In the genomic region with DNA sequence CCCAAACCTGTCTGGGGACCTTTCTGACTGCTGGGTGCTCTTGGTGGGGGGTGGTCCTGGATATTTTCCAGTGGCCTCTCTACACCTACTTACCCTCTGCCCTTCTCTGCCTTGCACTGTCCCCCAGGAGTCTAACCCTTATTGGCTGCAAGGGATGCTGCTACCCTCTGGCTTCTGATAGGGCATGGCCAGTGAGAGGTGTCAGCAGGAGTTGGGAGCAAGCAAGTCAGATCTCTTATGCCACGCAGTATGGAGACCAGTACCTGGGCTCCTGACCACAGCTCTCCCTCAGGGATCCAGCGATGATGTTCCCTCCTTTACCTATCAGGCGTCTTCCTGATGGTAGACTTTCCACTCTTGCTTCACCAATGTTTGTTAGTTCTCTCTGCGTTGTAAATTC, we compare ENCODE assay signal across 15 cellular contexts.
A peak's percentile ranks its signal among the peaks of the same experiment; 100 is the strongest.
DNase-seq lines count a peak whose midpoint lies in the region; ATAC-seq and TF ChIP-seq lines count a peak whose summit lies in the region.
"Had no signal": no experiment of that assay in that cellular context is flagged by ENCODE, and none has a peak within 500 bp of the region (broad histone marks: within the 10 kb centered on the region; RNA-seq: fewer than 3 reads in every experiment).

No MANE protein-coding gene starts in this region.

- CTCF ChIA-PET in WTC11 (lab: Charles Lee) = no interaction called here

- H3K36me3 ChIP-seq in KOPT-K1 (ENCODE audit: insufficient read depth, low read length) = no peaks in the 10 kb centered on the region

- DNase-seq in activated T-cell treated with anti-CD3 and anti-CD28 coated beads, Interleukin-2, amount 50 U/mL, for 72 hours = no peak
- no peak for DNase-seq in activated T-cell treated with anti-CD3 and anti-CD28 coated beads, Interleukin-2, amount 50 U/mL, for 1 hour
- DNase-seq in stimulated activated naive CD8-positive, alpha-beta T cell treated with anti-CD3 and anti-CD28 coated beads, Interleukin-15, Interleukin-2, amounts not matched to agents 100 U/mL and 50 U/mL, for 24 hours = no peak
- DNase-seq in activated CD8-positive, alpha-beta memory T cell treated with anti-CD3 and anti-CD28 coated beads, Interleukin-2, amount 50 U/mL, for 48 hours = no peak
- no peak for DNase-seq in WTC11 (ENCODE audit: low spot score)
- DNase-seq in T-helper 9 cell = no peak
- DNase-seq: AML-193, KBM-7, NCI-H1092, NCI-H446 treated with DMSO at 0.1 percent for 48 hours, NCI-H748 treated with DMSO at 0.1 percent for 48 hours, Right ventricle myocardium superior had no signal

- H3K36me3 Mint-ChIP-seq in activated T-cell treated with anti-CD3 and anti-CD28 coated beads, Interleukin-2, amount 50 U/mL, for 72 hours (ENCODE audit: insufficient read depth in 2 of 2) = peaks cover 0 to 1% of the 10 kb centered on the region in 2 donors
- peaks cover 13% of the 10 kb centered on the region for H3K36me3 Mint-ChIP-seq in activated naive CD8-positive, alpha-beta T cell
- H3K36me3 Mint-ChIP-seq in WTC11 = peaks cover 54% of the 10 kb centered on the region

- peak overlapping the region; percentile 96 for H3K27ac Mint-ChIP-seq in activated T-cell treated with anti-CD3 and anti-CD28 coated beads, Interleukin-2, amount 50 U/mL, for 72 hours
- H3K27ac Mint-ChIP-seq in activated naive CD8-positive, alpha-beta T cell = peak overlapping the region; percentile 98
- no peak overlapping the region for H3K27ac Mint-ChIP-seq in WTC11

- no peak for TF ChIP-seq CTCF in WTC11 (IDR thresholded peaks at IDR 0.05)

- peaks cover 30% of the 10 kb centered on the region for H3K4me1 Mint-ChIP-seq in activated T-cell treated with anti-CD3 and anti-CD28 coated beads, Interleukin-2, amount 50 U/mL, for 72 hours (ENCODE audit: low read depth)
- H3K4me1 Mint-ChIP-seq in activated naive CD8-positive, alpha-beta T cell (ENCODE audit: low read depth) = peaks cover 71% of the 10 kb centered on the region
- H3K4me1 Mint-ChIP-seq in WTC11 = no peaks in the 10 kb centered on the region

- H3K27ac ChIP-seq in KOPT-K1 (ENCODE audit: low read depth, low read length, poor library complexity, severe bottlenecking) = peak overlapping the region; percentile 72

- POLR2A ChIA-PET in WTC11 (lab: Charles Lee) = no interaction called here

- H3K4me3 Mint-ChIP-seq in activated T-cell treated with anti-CD3 and anti-CD28 coated beads, Interleukin-2, amount 50 U/mL, for 72 hours = peak overlapping the region; percentile 56 to 79
- peak overlapping the region; percentile 72 for H3K4me3 Mint-ChIP-seq in activated naive CD8-positive, alpha-beta T cell
- no peak overlapping the region for H3K4me3 Mint-ChIP-seq in WTC11

- peak in 1 of 2 donors; percentile 28 for ATAC-seq in activated T-cell treated with anti-CD3 and anti-CD28 coated beads, Interleukin-2, amount 50 U/mL, for 72 hours (replicated peaks in 1 of 2)
- ATAC-seq in stimulated activated naive CD8-positive, alpha-beta T cell treated with anti-CD3 and anti-CD28 coated beads, Interleukin-15, Interleukin-2, amounts not matched to agents 100 U/mL and 50 U/mL, for 24 hours = peak; percentile 48
- no peak for ATAC-seq in WTC11
- ATAC-seq: Panc1 had no signal

- H3K9me3 ChIP-seq in KOPT-K1 (ENCODE audit: insufficient read depth, low read length, poor library complexity, severe bottlenecking) = peaks cover 4% of the 10 kb centered on the region

- no peaks in the 10 kb centered on the region for H3K27me3 Mint-ChIP-seq in activated T-cell treated with anti-CD3 and anti-CD28 coated beads, Interleukin-2, amount 50 U/mL, for 72 hours (ENCODE audit: low read depth)
- H3K27me3 Mint-ChIP-seq in activated naive CD8-positive, alpha-beta T cell = no peaks in the 10 kb centered on the region
- H3K27me3 Mint-ChIP-seq in WTC11 (ENCODE audit: low read depth) = peaks cover 7% of the 10 kb centered on the region

- peaks cover 0 to 1% of the 10 kb centered on the region in 2 donors for H3K9me3 Mint-ChIP-seq in activated T-cell treated with anti-CD3 and anti-CD28 coated beads, Interleukin-2, amount 50 U/mL, for 72 hours
- peaks cover 14% of the 10 kb centered on the region for H3K9me3 Mint-ChIP-seq in activated naive CD8-positive, alpha-beta T cell (ENCODE audit: low read depth)
- peaks cover 84% of the 10 kb centered on the region for H3K9me3 Mint-ChIP-seq in WTC11

TF ChIP-seq in WTC11, 78 proteins besides CTCF, POLR2A, EP300 and RAD21:
- no peak for TF ChIP-seq ERG (CRISPR knock-in tag; IDR thresholded peaks at IDR 0.05)
- TF ChIP-seq, protein P1, sequence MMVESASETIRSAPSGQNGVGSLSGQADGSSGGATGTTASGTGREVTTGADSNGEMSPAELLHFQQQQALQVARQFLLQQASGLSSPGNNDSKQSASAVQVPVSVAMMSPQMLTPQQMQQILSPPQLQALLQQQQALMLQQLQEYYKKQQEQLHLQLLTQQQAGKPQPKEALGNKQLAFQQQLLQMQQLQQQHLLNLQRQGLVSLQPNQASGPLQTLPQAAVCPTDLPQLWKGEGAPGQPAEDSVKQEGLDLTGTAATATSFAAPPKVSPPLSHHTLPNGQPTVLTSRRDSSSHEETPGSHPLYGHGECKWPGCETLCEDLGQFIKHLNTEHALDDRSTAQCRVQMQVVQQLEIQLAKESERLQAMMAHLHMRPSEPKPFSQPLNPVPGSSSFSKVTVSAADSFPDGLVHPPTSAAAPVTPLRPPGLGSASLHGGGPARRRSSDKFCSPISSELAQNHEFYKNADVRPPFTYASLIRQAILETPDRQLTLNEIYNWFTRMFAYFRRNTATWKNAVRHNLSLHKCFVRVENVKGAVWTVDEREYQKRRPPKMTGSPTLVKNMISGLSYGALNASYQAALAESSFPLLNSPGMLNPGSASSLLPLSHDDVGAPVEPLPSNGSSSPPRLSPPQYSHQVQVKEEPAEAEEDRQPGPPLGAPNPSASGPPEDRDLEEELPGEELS (CRISPR knock-in tag; IDR thresholded peaks at IDR 0.05) = no peak
- TF ChIP-seq TP53 (CRISPR knock-in tag; IDR thresholded peaks at IDR 0.05) = no peak
- TF ChIP-seq, protein P2, sequence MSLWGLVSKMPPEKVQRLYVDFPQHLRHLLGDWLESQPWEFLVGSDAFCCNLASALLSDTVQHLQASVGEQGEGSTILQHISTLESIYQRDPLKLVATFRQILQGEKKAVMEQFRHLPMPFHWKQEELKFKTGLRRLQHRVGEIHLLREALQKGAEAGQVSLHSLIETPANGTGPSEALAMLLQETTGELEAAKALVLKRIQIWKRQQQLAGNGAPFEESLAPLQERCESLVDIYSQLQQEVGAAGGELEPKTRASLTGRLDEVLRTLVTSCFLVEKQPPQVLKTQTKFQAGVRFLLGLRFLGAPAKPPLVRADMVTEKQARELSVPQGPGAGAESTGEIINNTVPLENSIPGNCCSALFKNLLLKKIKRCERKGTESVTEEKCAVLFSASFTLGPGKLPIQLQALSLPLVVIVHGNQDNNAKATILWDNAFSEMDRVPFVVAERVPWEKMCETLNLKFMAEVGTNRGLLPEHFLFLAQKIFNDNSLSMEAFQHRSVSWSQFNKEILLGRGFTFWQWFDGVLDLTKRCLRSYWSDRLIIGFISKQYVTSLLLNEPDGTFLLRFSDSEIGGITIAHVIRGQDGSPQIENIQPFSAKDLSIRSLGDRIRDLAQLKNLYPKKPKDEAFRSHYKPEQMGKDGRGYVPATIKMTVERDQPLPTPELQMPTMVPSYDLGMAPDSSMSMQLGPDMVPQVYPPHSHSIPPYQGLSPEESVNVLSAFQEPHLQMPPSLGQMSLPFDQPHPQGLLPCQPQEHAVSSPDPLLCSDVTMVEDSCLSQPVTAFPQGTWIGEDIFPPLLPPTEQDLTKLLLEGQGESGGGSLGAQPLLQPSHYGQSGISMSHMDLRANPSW (CRISPR knock-in tag; conservative IDR thresholded peaks at IDR 0.05; ENCODE audit: low read depth) = no peak
- TF ChIP-seq, protein P3, sequence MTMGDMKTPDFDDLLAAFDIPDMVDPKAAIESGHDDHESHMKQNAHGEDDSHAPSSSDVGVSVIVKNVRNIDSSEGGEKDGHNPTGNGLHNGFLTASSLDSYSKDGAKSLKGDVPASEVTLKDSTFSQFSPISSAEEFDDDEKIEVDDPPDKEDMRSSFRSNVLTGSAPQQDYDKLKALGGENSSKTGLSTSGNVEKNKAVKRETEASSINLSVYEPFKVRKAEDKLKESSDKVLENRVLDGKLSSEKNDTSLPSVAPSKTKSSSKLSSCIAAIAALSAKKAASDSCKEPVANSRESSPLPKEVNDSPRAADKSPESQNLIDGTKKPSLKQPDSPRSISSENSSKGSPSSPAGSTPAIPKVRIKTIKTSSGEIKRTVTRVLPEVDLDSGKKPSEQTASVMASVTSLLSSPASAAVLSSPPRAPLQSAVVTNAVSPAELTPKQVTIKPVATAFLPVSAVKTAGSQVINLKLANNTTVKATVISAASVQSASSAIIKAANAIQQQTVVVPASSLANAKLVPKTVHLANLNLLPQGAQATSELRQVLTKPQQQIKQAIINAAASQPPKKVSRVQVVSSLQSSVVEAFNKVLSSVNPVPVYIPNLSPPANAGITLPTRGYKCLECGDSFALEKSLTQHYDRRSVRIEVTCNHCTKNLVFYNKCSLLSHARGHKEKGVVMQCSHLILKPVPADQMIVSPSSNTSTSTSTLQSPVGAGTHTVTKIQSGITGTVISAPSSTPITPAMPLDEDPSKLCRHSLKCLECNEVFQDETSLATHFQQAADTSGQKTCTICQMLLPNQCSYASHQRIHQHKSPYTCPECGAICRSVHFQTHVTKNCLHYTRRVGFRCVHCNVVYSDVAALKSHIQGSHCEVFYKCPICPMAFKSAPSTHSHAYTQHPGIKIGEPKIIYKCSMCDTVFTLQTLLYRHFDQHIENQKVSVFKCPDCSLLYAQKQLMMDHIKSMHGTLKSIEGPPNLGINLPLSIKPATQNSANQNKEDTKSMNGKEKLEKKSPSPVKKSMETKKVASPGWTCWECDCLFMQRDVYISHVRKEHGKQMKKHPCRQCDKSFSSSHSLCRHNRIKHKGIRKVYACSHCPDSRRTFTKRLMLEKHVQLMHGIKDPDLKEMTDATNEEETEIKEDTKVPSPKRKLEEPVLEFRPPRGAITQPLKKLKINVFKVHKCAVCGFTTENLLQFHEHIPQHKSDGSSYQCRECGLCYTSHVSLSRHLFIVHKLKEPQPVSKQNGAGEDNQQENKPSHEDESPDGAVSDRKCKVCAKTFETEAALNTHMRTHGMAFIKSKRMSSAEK (CRISPR knock-in tag; IDR thresholded peaks at IDR 0.05; ENCODE audit: borderline replicate concordance) = no peak
